In genomic region chr7:106114735-106115383, GRCh38 we compare ENCODE assay signal across 10 cellular contexts. TPM values are rescaled to one million over a fixed set of nuclear protein-coding genes. Genes with fewer than 3 reads are reported as not detected.
A peak's percentile ranks its signal among the peaks of the same experiment; 100 is the strongest.
DNase-seq lines count a peak whose midpoint lies in the region; ATAC-seq lines count a peak whose summit lies in the region.
"Had no signal": no experiment of that assay in that cellular context is flagged by ENCODE, and none has a peak within 500 bp of the region (broad histone marks: within the 10 kb centered on the region; RNA-seq: fewer than 3 reads in every experiment).

No MANE protein-coding gene starts in this region.

- H3K4me1 Mint-ChIP-seq in activated CD8-positive, alpha-beta T cell treated with anti-CD3 and anti-CD28 coated beads, Interleukin-2, amount 10 ng/mL, durations not matched to agents 7 days and 5 days (ENCODE audit: low read depth), result peaks cover 40% of the 10 kb centered on the region
- H3K4me1 Mint-ChIP-seq in memory B cell, result peaks cover 45% of the 10 kb centered on the region
- peaks cover 64% of the 10 kb centered on the region for H3K4me1 Mint-ChIP-seq in stimulated activated naive CD8-positive, alpha-beta T cell treated with anti-CD3 and anti-CD28 coated beads, Interleukin-15, Interleukin-2, amounts not matched to agents 100 ng/mL and 50 ng/mL, for 24 hours (ENCODE audit: low read depth)

- H3K9me3 Mint-ChIP-seq in activated CD8-positive, alpha-beta T cell treated with anti-CD3 and anti-CD28 coated beads, Interleukin-2, amount 10 ng/mL, durations not matched to agents 7 days and 5 days (ENCODE audit: insufficient read depth), result no peaks in the 10 kb centered on the region
- H3K9me3 Mint-ChIP-seq in memory B cell, result no peaks in the 10 kb centered on the region
- no peaks in the 10 kb centered on the region for H3K9me3 Mint-ChIP-seq in stimulated activated naive CD8-positive, alpha-beta T cell treated with anti-CD3 and anti-CD28 coated beads, Interleukin-15, Interleukin-2, amounts not matched to agents 100 ng/mL and 50 ng/mL, for 24 hours

- ATAC-seq in activated CD8-positive, alpha-beta T cell treated with anti-CD3 and anti-CD28 coated beads, Interleukin-2, amount 10 ng/mL, durations not matched to agents 7 days and 5 days, result no peak
- ATAC-seq in memory B cell (ENCODE audit: low read depth) (peak; percentile 19), GM18517 (IDR thresholded peaks at IDR 0.05; ENCODE audit: unreplicated experiment) (no peak), HG03196 (IDR thresholded peaks at IDR 0.05; ENCODE audit: unreplicated experiment) (no peak)

- H3K36me3 Mint-ChIP-seq in activated CD8-positive, alpha-beta T cell treated with anti-CD3 and anti-CD28 coated beads, Interleukin-2, amount 10 ng/mL, durations not matched to agents 7 days and 5 days (ENCODE audit: low read depth), result peaks cover 13% of the 10 kb centered on the region
- peaks cover 3% of the 10 kb centered on the region for H3K36me3 Mint-ChIP-seq in memory B cell
- H3K36me3 Mint-ChIP-seq in stimulated activated naive CD8-positive, alpha-beta T cell treated with anti-CD3 and anti-CD28 coated beads, Interleukin-15, Interleukin-2, amounts not matched to agents 100 ng/mL and 50 ng/mL, for 24 hours (ENCODE audit: low read depth), result peaks cover 5% of the 10 kb centered on the region

- DNase-seq in LHCN-M2 (ENCODE audit: low read depth), result peak; percentile 56
- DNase-seq in activated CD8-positive, alpha-beta T cell treated with anti-CD3 and anti-CD28 coated beads, Interleukin-2, amount 10 ng/mL, durations not matched to agents 7 days and 5 days, result peak; percentile 30
- DNase-seq in memory B cell (ENCODE audit: low spot score in 2 of 2), result peak; percentile 36 to 37
- no peak for DNase-seq in dermis blood vessel endothelial cell
- DNase-seq: H7, NCI-H1436, T1000 had no signal

- CTCF ChIA-PET in activated CD8-positive, alpha-beta T cell treated with anti-CD3 and anti-CD28 coated beads, Interleukin-2, amount 10 ng/mL, durations not matched to agents 7 days and 5 days (lab: Charles Lee), result interaction anchor here (1.0 to 1.8 kb wide), 5 partner anchors 11 to 54 kb away, joined by 3 to 7 read pairs (median 4); no protein-coding TSS in a partner anchor

- peak overlapping the region; percentile 54 for H3K27ac Mint-ChIP-seq in activated CD8-positive, alpha-beta T cell treated with anti-CD3 and anti-CD28 coated beads, Interleukin-2, amount 10 ng/mL, durations not matched to agents 7 days and 5 days
- peak overlapping the region; percentile 97 for H3K27ac Mint-ChIP-seq in memory B cell
- peak overlapping the region; percentile 70 for H3K27ac Mint-ChIP-seq in stimulated activated naive CD8-positive, alpha-beta T cell treated with anti-CD3 and anti-CD28 coated beads, Interleukin-15, Interleukin-2, amounts not matched to agents 100 ng/mL and 50 ng/mL, for 24 hours

- no peaks in the 10 kb centered on the region for H3K27me3 Mint-ChIP-seq in activated CD8-positive, alpha-beta T cell treated with anti-CD3 and anti-CD28 coated beads, Interleukin-2, amount 10 ng/mL, durations not matched to agents 7 days and 5 days (ENCODE audit: low read depth)
- no peaks in the 10 kb centered on the region for H3K27me3 Mint-ChIP-seq in memory B cell
- H3K27me3 Mint-ChIP-seq in stimulated activated naive CD8-positive, alpha-beta T cell treated with anti-CD3 and anti-CD28 coated beads, Interleukin-15, Interleukin-2, amounts not matched to agents 100 ng/mL and 50 ng/mL, for 24 hours, result no peaks in the 10 kb centered on the region

- peak overlapping the region; percentile 12 for H3K4me3 Mint-ChIP-seq in activated CD8-positive, alpha-beta T cell treated with anti-CD3 and anti-CD28 coated beads, Interleukin-2, amount 10 ng/mL, durations not matched to agents 7 days and 5 days
- H3K4me3 Mint-ChIP-seq in memory B cell, result peak overlapping the region; percentile 72
- H3K4me3 Mint-ChIP-seq in stimulated activated naive CD8-positive, alpha-beta T cell treated with anti-CD3 and anti-CD28 coated beads, Interleukin-15, Interleukin-2, amounts not matched to agents 100 ng/mL and 50 ng/mL, for 24 hours, result peak overlapping the region; percentile 71

- POLR2A ChIA-PET in activated CD8-positive, alpha-beta T cell treated with anti-CD3 and anti-CD28 coated beads, Interleukin-2, amount 10 ng/mL, durations not matched to agents 7 days and 5 days (lab: Charles Lee), result interaction anchor here (1.0 kb wide), 1 partner anchor 43 kb away, joined by 4 read pairs; no protein-coding TSS in a partner anchor

RNA-seq across cellular contexts. Expression of gene SYPL1, which starts 2.7 kb away (rescaled TPM):
- total RNA-seq in LHCN-M2 (2014; rRNA removed) (79.5 and 88.1 TPM in 2 replicates), dermis blood vessel endothelial cell (92.7 and 133 TPM in 2 replicates)
- polyA plus RNA-seq in LHCN-M2 (2012), result 74.4 TPM
- total RNA-seq in activated CD8-positive, alpha-beta T cell treated with anti-CD3 and anti-CD28 coated beads, Interleukin-2, amount 10 ng/mL, durations not matched to agents 7 days and 5 days, result 10 to 100 TPM; 51.3 to 52.4 TPM

Comparison
In these comparisons a context has a peak if more than half of its experiments do, and no peak if none do; other contexts are left out.
1. H3K4me3 Mint-ChIP-seq: peak in every context shown above with its lines; median percentile 72 in memory B cell; 71 in stimulated activated naive CD8-positive, alpha-beta T cell treated with anti-CD3 and anti-CD28 coated beads, Interleukin-15, Interleukin-2, amounts not matched to agents 100 ng/mL and 50 ng/mL, for 24 hours; 12 in activated CD8-positive, alpha-beta T cell treated with anti-CD3 and anti-CD28 coated beads, Interleukin-2, amount 10 ng/mL, durations not matched to agents 7 days and 5 days.